In genomic region chr13:27289016-27289665, GRCh38 we compare ENCODE assay signal across 1 cellular context.
TF ChIP-seq lines count a peak whose summit lies in the region.

No MANE protein-coding gene starts in this region.

TF ChIP-seq in HepG2, 621 proteins besides CTCF, POLR2A, EP300 and RAD21:
- no peak for TF ChIP-seq ZFP82 (CRISPR knock-in tag; IDR thresholded peaks at IDR 0.05; ENCODE audit: borderline replicate concordance)
- no peak for TF ChIP-seq LBX2 (CRISPR knock-in tag; IDR thresholded peaks at IDR 0.05; ENCODE audit: borderline replicate concordance)
- TF ChIP-seq HNRNPUL1 (IDR thresholded peaks at IDR 0.05; ENCODE audit: low read depth, low read length), result no peak
- TF ChIP-seq MXD4 (CRISPR knock-in tag; IDR thresholded peaks at IDR 0.05), result no peak
- TF ChIP-seq ISX (CRISPR knock-in tag; conservative IDR thresholded peaks at IDR 0.05), result no peak
- no peak for TF ChIP-seq ZNF264 (CRISPR knock-in tag; IDR thresholded peaks at IDR 0.05)
- no peak for TF ChIP-seq ZNF773 (CRISPR knock-in tag; IDR thresholded peaks at IDR 0.05; ENCODE audit: borderline replicate concordance)
- no peak for TF ChIP-seq ZNF142 (CRISPR knock-in tag; IDR thresholded peaks at IDR 0.05)
- TF ChIP-seq ZNF710 (CRISPR knock-in tag; IDR thresholded peaks at IDR 0.05; ENCODE audit: borderline replicate concordance), result no peak
- TF ChIP-seq UBTF (CRISPR knock-in tag; IDR thresholded peaks at IDR 0.05), result no peak
- TF ChIP-seq SOX5 (CRISPR knock-in tag; IDR thresholded peaks at IDR 0.05; ENCODE audit: borderline replicate concordance), result no peak
- TF ChIP-seq REL (CRISPR knock-in tag; conservative IDR thresholded peaks at IDR 0.05), result no peak
- no peak for TF ChIP-seq BCL3 (CRISPR knock-in tag; IDR thresholded peaks at IDR 0.05)
- TF ChIP-seq NFIB (CRISPR knock-in tag; IDR thresholded peaks at IDR 0.05; ENCODE audit: borderline replicate concordance), result no peak
- TF ChIP-seq ATM (IDR thresholded peaks at IDR 0.05; ENCODE audit: borderline replicate concordance), result no peak
- TF ChIP-seq HES4 (CRISPR knock-in tag; IDR thresholded peaks at IDR 0.05; ENCODE audit: borderline replicate concordance), result no peak
- TF ChIP-seq TCF12 (IDR thresholded peaks at IDR 0.05), result no peak
- no peak for TF ChIP-seq TCF12 (CRISPR knock-in tag; IDR thresholded peaks at IDR 0.05)
- no peak for TF ChIP-seq ZNF484 (CRISPR knock-in tag; IDR thresholded peaks at IDR 0.05; ENCODE audit: borderline replicate concordance, low read depth)
